8 cellular contexts compared by ENCODE assay signal in the genomic region with DNA sequence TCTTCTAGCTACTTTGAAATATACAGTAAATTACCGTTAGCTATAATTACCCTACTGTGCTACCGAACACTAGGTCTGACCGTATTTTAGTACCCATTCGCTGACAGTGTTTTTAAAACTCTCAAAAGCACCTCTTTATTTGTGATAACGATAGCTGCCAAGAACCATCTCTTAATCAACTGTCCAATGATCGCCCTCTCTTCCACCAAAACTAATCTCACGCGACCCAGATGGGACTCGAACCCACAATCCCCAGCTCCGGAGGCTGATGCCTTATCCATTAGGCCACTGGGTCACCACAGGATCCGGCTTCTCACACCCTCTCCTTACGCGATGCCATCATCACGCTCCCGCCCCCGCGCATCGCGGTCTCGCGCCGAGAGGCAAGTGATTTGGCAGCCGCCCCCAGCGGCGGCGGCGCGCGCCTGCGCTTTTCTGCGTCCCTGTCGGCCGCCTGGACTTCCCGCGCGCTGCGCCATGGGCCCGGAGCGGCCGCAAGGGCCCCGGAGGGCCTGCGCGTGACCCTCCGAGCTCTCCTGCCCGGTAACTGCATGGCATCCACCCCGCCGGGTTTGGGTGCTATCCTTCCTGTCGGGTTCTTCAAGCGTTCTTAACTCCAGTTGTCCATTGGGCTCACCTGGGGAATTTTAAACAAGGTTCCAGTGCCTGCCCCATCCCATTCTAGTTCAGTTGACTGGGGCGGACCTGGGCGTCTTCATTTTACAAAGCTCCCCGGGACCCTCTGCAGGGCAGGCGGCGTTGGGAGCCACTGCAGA. TPM values are rescaled to one million over a fixed set of nuclear protein-coding genes. Genes with fewer than 3 reads are reported as not detected.
DNase-seq lines count a peak whose midpoint lies in the region; ATAC-seq and TF ChIP-seq lines count a peak whose summit lies in the region.

No MANE protein-coding gene starts in this region.

- intact Hi-C loops in heart right ventricle (cut with DNase I), result loop anchor here in 3 of 10 donors (1.0 to 10.0 kb wide), 5 partner anchors 15 to 85 kb away; a partner anchor contains a TSS
- intact Hi-C loops in posterior cingulate gyrus (cut with DNase I), result loop anchor here (1.0 to 2.0 kb wide), 2 partner anchors 15 to 27 kb away; a partner anchor contains a TSS

- in situ Hi-C loops in GM13976 (cut with MboI; ENCODE audit: low sequenced_read_pairs, unreplicated experiment), result no loop called here

- H3K27me3 ChIP-seq in heart right ventricle, result no peaks in the 10 kb centered on the region
- H3K27me3 ChIP-seq in upper lobe of left lung, result no peaks in the 10 kb centered on the region

- no peaks in the 10 kb centered on the region for H3K36me3 ChIP-seq in heart right ventricle
- H3K36me3 ChIP-seq in upper lobe of left lung, result no peaks in the 10 kb centered on the region

- WGBS in heart right ventricle, 2 donors, result 0 to 1% methylated on average over 54 of the region's 54 CpGs
- WGBS in upper lobe of left lung, 2 donors, result 1 to 2% methylated on average over 13 to 35 of the region's 54 CpGs

- H3K4me3 ChIP-seq in heart right ventricle, result peak overlapping the region; percentile 39 to 78 (median 61)
- peak overlapping the region; percentile 27 to 75 (median 54) for H3K4me3 ChIP-seq in upper lobe of left lung

- peak; percentile 98 for DNase-seq in GM13976 (ENCODE audit: low spot score)
- DNase-seq in NCI-H1436 (lab: John Stamatoyannopoulos, UW), result peak; percentile 96
- DNase-seq in SW480 (ENCODE audit: low spot score), result peak; percentile 91
- peak; percentile 91 for DNase-seq in amniotic epithelial cell (ENCODE audit: low read depth)
- peak; percentile 97 for DNase-seq in heart right ventricle
- peak; percentile 94 to 99 (median 96) for DNase-seq in posterior cingulate gyrus
- peak; percentile 96 to 99 for DNase-seq in upper lobe of left lung

- peak; percentile 15 for TF ChIP-seq CTCF in GM13976 (IDR thresholded peaks at IDR 0.05; ENCODE audit: borderline replicate concordance, control extremely low read depth, extremely low read depth, insufficient read depth, missing control alignments)
- TF ChIP-seq CTCF in heart right ventricle (IDR thresholded peaks at IDR 0.05), result peak; percentile 31 to 61 (median 47)
- TF ChIP-seq CTCF in upper lobe of left lung (IDR thresholded peaks at IDR 0.05), result peak; percentile 39 to 92 (median 81)

- H3K9me3 ChIP-seq in heart right ventricle (no peaks in the 10 kb centered on the region), upper lobe of left lung (no peaks in the 10 kb centered on the region)

- H3K27ac ChIP-seq in heart right ventricle (peak overlapping the region; percentile 80 to 93 (median 84)), upper lobe of left lung (peak overlapping the region; percentile 74 to 93 (median 88))

- no peak for TF ChIP-seq EP300 in upper lobe of left lung (IDR thresholded peaks at IDR 0.05)

- H3K4me1 ChIP-seq in heart right ventricle (peaks cover 0 to 9% (median 6%) of the 10 kb centered on the region in 9 donors), upper lobe of left lung (peaks cover 4 to 10% (median 5%) of the 10 kb centered on the region in 4 donors)

- peak in 3 of 4 donors; percentile 55 to 79 (median 78) for TF ChIP-seq POLR2A in upper lobe of left lung (IDR thresholded peaks at IDR 0.05)

- ATAC-seq in HG02852 (IDR thresholded peaks at IDR 0.05; ENCODE audit: unreplicated experiment), result peak; percentile 90
- peak; percentile 95 to 98 (median 96) for ATAC-seq in heart right ventricle
- peak; percentile 96 to 97 for ATAC-seq in upper lobe of left lung (ENCODE audit: low FRiP score in 2 of 2)

RNA-seq across cellular contexts. Expression of a gene that starts 15.7 kb away (rescaled TPM):
- 10 to 100 TPM; 12.6 to 33.3 (median 18.8) TPM for total RNA-seq in heart right ventricle
- 10 to 100 TPM in 1 of 2 donors, 1 to 10 TPM in 1; 6.1 to 25.2 TPM for polyA plus RNA-seq in heart right ventricle
- 10 to 100 TPM; 10.7 to 39.4 (median 26.7) TPM for total RNA-seq in upper lobe of left lung

RNA-seq across cellular contexts. Expression of a gene that starts 23.6 kb away (rescaled TPM):
- total RNA-seq in heart right ventricle, result 1 to 10 TPM; 3.1 to 8.6 (median 4.8) TPM
- 10 to 100 TPM in 1 of 2 donors, 1 to 10 TPM in 1; 7.3 to 10.0 TPM for polyA plus RNA-seq in heart right ventricle
- 10 to 100 TPM in 2 of 6 donors, 1 to 10 TPM in 4; 4.2 to 21.0 (median 8.2) TPM for total RNA-seq in upper lobe of left lung

Comparison
In these comparisons a context has a peak if more than half of its experiments do, and no peak if none do; other contexts are left out.
1. Peak in every context shown above with its lines: DNase-seq, ATAC-seq, H3K4me3 ChIP-seq and H3K27ac ChIP-seq.
2. CTCF ChIP-seq: peak in every context shown above with its lines; median percentile 81 in upper lobe of left lung; 47 in heart right ventricle; 15 in GM13976.